8 cellular contexts compared by ENCODE assay signal in the genomic region with DNA sequence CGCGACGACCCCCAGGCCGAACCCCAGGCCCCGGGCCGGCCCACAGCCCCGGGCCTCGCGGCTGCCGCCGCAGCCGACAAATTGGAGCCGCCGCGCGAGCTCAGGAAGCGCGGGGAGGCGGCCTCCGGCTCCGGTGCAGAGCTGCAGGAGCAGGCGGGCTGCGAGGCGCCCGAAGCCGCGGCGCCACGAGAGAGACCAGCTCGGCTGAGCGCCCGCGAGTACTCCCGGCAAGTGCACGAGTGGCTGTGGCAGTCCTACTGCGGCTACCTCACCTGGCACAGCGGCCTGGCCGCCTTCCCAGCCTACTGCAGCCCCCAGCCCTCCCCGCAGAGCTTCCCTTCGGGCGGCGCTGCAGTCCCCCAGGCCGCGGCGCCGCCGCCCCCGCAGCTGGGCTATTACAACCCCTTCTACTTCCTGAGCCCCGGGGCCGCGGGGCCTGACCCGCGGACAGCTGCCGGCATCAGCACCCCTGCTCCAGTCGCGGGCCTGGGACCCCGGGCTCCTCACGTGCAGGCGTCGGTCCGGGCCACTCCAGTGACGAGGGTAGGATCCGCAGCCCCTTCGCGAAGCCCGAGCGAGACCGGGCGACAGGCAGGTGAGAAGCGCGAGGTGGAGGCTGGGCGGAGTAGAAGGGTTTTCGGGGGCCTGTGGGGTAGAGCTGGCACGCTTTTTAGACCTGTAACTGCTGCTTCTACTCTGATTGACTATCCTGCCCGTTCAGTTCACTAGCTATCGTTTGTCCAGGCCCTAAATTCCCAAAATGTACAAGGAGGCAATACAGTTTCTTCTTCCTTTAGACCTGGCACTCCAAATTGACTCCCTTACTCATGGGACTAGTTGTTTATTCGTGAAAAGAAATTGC. TPM values are rescaled to one million over a fixed set of nuclear protein-coding genes. Genes with fewer than 3 reads are reported as not detected.
DNase-seq lines count a peak whose midpoint lies in the region; ATAC-seq lines count a peak whose summit lies in the region.

No MANE protein-coding gene starts in this region.

- H3K36me3 ChIP-seq in endocrine pancreas (ENCODE audit: control insufficient read depth, insufficient read depth, low read length), result no peaks in the 10 kb centered on the region

- DNase-seq in NCI-H2029 (lab: John Stamatoyannopoulos, UW) (peak; percentile 58), NCI-H2029 treated with DMSO at 0.1 percent for 48 hours (lab: John Stamatoyannopoulos, UW) (no peak), NCI-H2171 (lab: John Stamatoyannopoulos, UW) (peak; percentile 26), midbrain (lab: John Stamatoyannopoulos, UW) (peak; percentile 42)
- peak; percentile 60 for DNase-seq in activated CD8-positive, alpha-beta memory T cell treated with anti-CD3 and anti-CD28 coated beads, Interleukin-2, amount 10 ng/mL, durations not matched to agents 7 days and 5 days
- DNase-seq in stimulated activated naive CD8-positive, alpha-beta T cell treated with anti-CD3 and anti-CD28 coated beads, Interleukin-15, Interleukin-2, amounts not matched to agents 100 U/mL and 50 U/mL, for 24 hours, result peak; percentile 57

- H3K27me3 Mint-ChIP-seq in activated CD8-positive, alpha-beta memory T cell treated with anti-CD3 and anti-CD28 coated beads, Interleukin-2, amount 10 ng/mL, durations not matched to agents 7 days and 5 days, result no peaks in the 10 kb centered on the region

- peak; percentile 43 for ATAC-seq in HG02763 (IDR thresholded peaks at IDR 0.05; ENCODE audit: unreplicated experiment)
- ATAC-seq in activated CD8-positive, alpha-beta memory T cell treated with anti-CD3 and anti-CD28 coated beads, Interleukin-2, amount 10 ng/mL, durations not matched to agents 7 days and 5 days, result peak; percentile 65
- peak; percentile 33 for ATAC-seq in stimulated activated naive CD8-positive, alpha-beta T cell treated with anti-CD3 and anti-CD28 coated beads, Interleukin-15, Interleukin-2, amounts not matched to agents 100 U/mL and 50 U/mL, for 24 hours

- H3K9me3 Mint-ChIP-seq in activated CD8-positive, alpha-beta memory T cell treated with anti-CD3 and anti-CD28 coated beads, Interleukin-2, amount 10 ng/mL, durations not matched to agents 7 days and 5 days (ENCODE audit: low read depth), result no peaks in the 10 kb centered on the region

- H3K4me3 ChIP-seq in endocrine pancreas (ENCODE audit: control insufficient read depth, insufficient read depth, low read length), result peak overlapping the region; percentile 96

- H3K27ac Mint-ChIP-seq in activated CD8-positive, alpha-beta memory T cell treated with anti-CD3 and anti-CD28 coated beads, Interleukin-2, amount 10 ng/mL, durations not matched to agents 7 days and 5 days, result peak overlapping the region; percentile 86

- H3K27me3 ChIP-seq in endocrine pancreas (ENCODE audit: control insufficient read depth, insufficient read depth, low read length), result no peaks in the 10 kb centered on the region

- peak overlapping the region; percentile 66 for H3K9ac ChIP-seq in endocrine pancreas (ENCODE audit: control insufficient read depth, insufficient read depth, low read length)

- peaks cover 5% of the 10 kb centered on the region for H3K4me1 ChIP-seq in endocrine pancreas (ENCODE audit: control insufficient read depth, insufficient read depth, low read length)

- H3K4me1 Mint-ChIP-seq in activated CD8-positive, alpha-beta memory T cell treated with anti-CD3 and anti-CD28 coated beads, Interleukin-2, amount 10 ng/mL, durations not matched to agents 7 days and 5 days, result peaks cover 33% of the 10 kb centered on the region

- H3K9me3 ChIP-seq in endocrine pancreas (ENCODE audit: control insufficient read depth, low read length), result no peaks in the 10 kb centered on the region

- H3K36me3 Mint-ChIP-seq in activated CD8-positive, alpha-beta memory T cell treated with anti-CD3 and anti-CD28 coated beads, Interleukin-2, amount 10 ng/mL, durations not matched to agents 7 days and 5 days, result peaks cover 13% of the 10 kb centered on the region

- CTCF ChIA-PET in activated CD8-positive, alpha-beta memory T cell treated with anti-CD3 and anti-CD28 coated beads, Interleukin-2, amount 10 ng/mL, durations not matched to agents 7 days and 5 days (lab: Charles Lee), result interaction anchor here (0.6 to 2.4 kb wide), 17 partner anchors 9 to 1363 kb away, joined by 3 to 19 read pairs (median 4); partner anchors contain the start of genes GMPR and NUP153

- peak overlapping the region; percentile 81 for H3K4me3 Mint-ChIP-seq in activated CD8-positive, alpha-beta memory T cell treated with anti-CD3 and anti-CD28 coated beads, Interleukin-2, amount 10 ng/mL, durations not matched to agents 7 days and 5 days

RNA-seq across cellular contexts. Expression of gene FAM8A1, which starts 0.7 kb away (rescaled TPM):
- total RNA-seq in activated CD8-positive, alpha-beta memory T cell treated with anti-CD3 and anti-CD28 coated beads, Interleukin-2, amount 10 ng/mL, durations not matched to agents 7 days and 5 days, result 1 to 10 TPM; 7.0 to 9.0 TPM
